ENCODE assay signal across 8 cellular contexts in genomic region chr17:38706625-38707298, GRCh38. TPM values are rescaled to one million over a fixed set of nuclear protein-coding genes. Genes with fewer than 3 reads are reported as not detected.
DNase-seq lines count a peak whose midpoint lies in the region; ATAC-seq and TF ChIP-seq lines count a peak whose summit lies in the region.

No MANE protein-coding gene starts in this region.

- peaks cover 7 to 72% (median 41%) of the 10 kb centered on the region in 9 donors for H3K4me1 ChIP-seq in heart right ventricle

- no peaks in the 10 kb centered on the region for H3K27me3 Mint-ChIP-seq in activated T-cell treated with anti-CD3 and anti-CD28 coated beads, Interleukin-2, amount 50 U/mL, for 24 hours

- intact Hi-C loops in heart right ventricle (cut with DNase I) (loop anchor here in 2 of 10 donors (2.0 to 5.0 kb wide), 2 partner anchors 22 to 36 kb away; no protein-coding TSS in a partner anchor), Right ventricle myocardium superior (cut with DNase I) (no loop called here)

- H3K27me3 ChIP-seq in heart right ventricle = no peaks in the 10 kb centered on the region

- no peak for TF ChIP-seq CTCF in heart right ventricle (IDR thresholded peaks at IDR 0.05)

- 20 to 26% methylated on average over 14 of the region's 14 CpGs for WGBS in heart right ventricle, 2 donors

- peak overlapping the region; percentile 93 for H3K4me3 Mint-ChIP-seq in activated T-cell treated with anti-CD3 and anti-CD28 coated beads, Interleukin-2, amount 50 U/mL, for 24 hours

- H3K4me3 ChIP-seq in heart right ventricle (peak overlapping the region; percentile 69 to 96 (median 88)), skeletal muscle cell (ENCODE audit: low read depth, low read length) (peak overlapping the region; percentile 90)

- no peaks in the 10 kb centered on the region for H3K9me3 Mint-ChIP-seq in activated T-cell treated with anti-CD3 and anti-CD28 coated beads, Interleukin-2, amount 50 U/mL, for 24 hours

- H3K4me1 Mint-ChIP-seq in activated T-cell treated with anti-CD3 and anti-CD28 coated beads, Interleukin-2, amount 50 U/mL, for 24 hours (ENCODE audit: low read depth) = peaks cover 49% of the 10 kb centered on the region

- H3K27ac ChIP-seq in heart right ventricle = peak overlapping the region in 9 of 10 donors; percentile 97 to 100 (median 98)

- H3K27ac Mint-ChIP-seq in activated T-cell treated with anti-CD3 and anti-CD28 coated beads, Interleukin-2, amount 50 U/mL, for 24 hours = peak overlapping the region; percentile 94

- H3K36me3 Mint-ChIP-seq in activated T-cell treated with anti-CD3 and anti-CD28 coated beads, Interleukin-2, amount 50 U/mL, for 24 hours (ENCODE audit: low read depth) = peaks cover 85% of the 10 kb centered on the region

- ATAC-seq in heart right ventricle = no peak
- no peak for ATAC-seq in Right ventricle myocardium superior (ENCODE audit: poor library complexity)
- no peak for ATAC-seq in HG03520 (IDR thresholded peaks at IDR 0.05; ENCODE audit: unreplicated experiment)

- H3K36me3 ChIP-seq in heart right ventricle = peaks cover 0 to 49% (median 10%) of the 10 kb centered on the region in 9 donors

- H3K9me3 ChIP-seq in heart right ventricle = no peaks in the 10 kb centered on the region

- DNase-seq in heart right ventricle = no peak
- no peak for DNase-seq in Right ventricle myocardium superior
- peak; percentile 66 for DNase-seq in activated T-cell treated with anti-CD3 and anti-CD28 coated beads, Interleukin-2, amount 50 U/mL, for 24 hours
- DNase-seq in germinal center (ENCODE audit: low spot score) = peak; percentile 40
- no peak for DNase-seq in skeletal muscle cell (ENCODE audit: low read depth)
- no peak for DNase-seq in NK-92 (lab: John Stamatoyannopoulos, UW; ENCODE audit: unreplicated experiment)
- DNase-seq in DMS114 treated with DMSO at 0.1 percent for 48 hours (lab: John Stamatoyannopoulos, UW; ENCODE audit: unreplicated experiment) = no peak

RNA-seq across cellular contexts. Expression of gene MLLT6, which starts 1.7 kb away (rescaled TPM):
- total RNA-seq in heart right ventricle (100 to 1,000 TPM in 1 of 10 donors, 10 to 100 TPM in 9; 56.3 to 100 (median 67.5) TPM), Right ventricle myocardium superior (71.9 TPM)
- polyA plus RNA-seq in heart right ventricle = 100 to 1,000 TPM in 1 of 2 donors, 10 to 100 TPM in 1; 17.3 to 104 TPM

RNA-seq across cellular contexts. Expression of gene CISD3, which starts 23.4 kb away (rescaled TPM):
- total RNA-seq in heart right ventricle = 10 to 100 TPM; 58.1 to 84.1 (median 69.4) TPM
- 10 to 100 TPM; 50.5 to 83.6 TPM for polyA plus RNA-seq in heart right ventricle
- total RNA-seq in Right ventricle myocardium superior = 82.5 TPM

RNA-seq across cellular contexts. Expression of gene EPOP, which starts 32.0 kb away (rescaled TPM):
- total RNA-seq in heart right ventricle (1 to 10 TPM in 2 of 10 donors, under 1 TPM in 8; 0.25 to 1.3 (median 0.64) TPM), Right ventricle myocardium superior (0.46 TPM)
- 1 to 10 TPM in 1 of 2 donors, under 1 TPM in 1; 0.66 to 2.2 TPM for polyA plus RNA-seq in heart right ventricle

RNA-seq across cellular contexts. Expression of gene PCGF2, which starts 41.4 kb away (rescaled TPM):
- total RNA-seq in heart right ventricle (10 to 100 TPM; 15.8 to 30.0 (median 22.8) TPM), Right ventricle myocardium superior (22.2 TPM)
- 10 to 100 TPM; 23.8 to 51.6 TPM for polyA plus RNA-seq in heart right ventricle

RNA-seq across cellular contexts. Expression of gene PSMB3, which starts 45.8 kb away (rescaled TPM):
- total RNA-seq in heart right ventricle (100 to 1,000 TPM; 148 to 220 (median 162) TPM), Right ventricle myocardium superior (154 TPM)
- polyA plus RNA-seq in heart right ventricle = 100 to 1,000 TPM; 359 to 379 TPM

Comparison
In these comparisons a context has a peak if more than half of its experiments do, and no peak if none do; other contexts are left out.
1. DNase-seq: peak in activated T-cell treated with anti-CD3 and anti-CD28 coated beads, Interleukin-2, amount 50 U/mL, for 24 hours (single experiment) and germinal center (single experiment); none in heart right ventricle (0 of 2), Right ventricle myocardium superior (single experiment), skeletal muscle cell (single experiment), NK-92 (single experiment) and DMS114 treated with DMSO at 0.1 percent for 48 hours (single experiment).